In genomic region chr3:46325645-46326300, GRCh38 we compare ENCODE assay signal across 25 cellular contexts. TPM values are rescaled to one million over a fixed set of nuclear protein-coding genes. Genes with fewer than 3 reads are reported as not detected.
DNase-seq lines count a peak whose midpoint lies in the region; ATAC-seq and TF ChIP-seq lines count a peak whose summit lies in the region.
"Had no signal": no experiment of that assay in that cellular context is flagged by ENCODE, and none has a peak within 500 bp of the region (broad histone marks: within the 10 kb centered on the region; RNA-seq: fewer than 3 reads in every experiment).

No MANE protein-coding gene starts in this region.

- peak; percentile 48 for DNase-seq in activated CD4-positive, alpha-beta T cell treated with anti-CD3 and anti-CD28 coated beads, Interleukin-2, amount 10 ng/mL, durations not matched to agents 24 days and 14 days
- no peak for DNase-seq in activated CD4-positive, alpha-beta T cell treated with anti-CD3 and anti-CD28 coated beads, Interleukin-2, amount 50 U/mL, for 4 hours
- DNase-seq in RPMI8226, result peak; percentile 20
- DNase-seq in immature natural killer cell, result peak in 2 of 3 donors; percentile 14 to 32
- no peak for DNase-seq in stimulated activated naive B cell treated with anti-CD40 and anti-IgM and Interleukin-4, amounts not matched to agents 10 μg/mL and 1 μg/mL and 100 μg/mL, for 72 hours
- no peak for DNase-seq in vagina (ENCODE audit: extremely low spot score in 2 of 2)
- no peak for DNase-seq in stimulated activated CD4-positive, alpha-beta T cell treated with anti-CD3 and anti-CD28 coated beads, Interleukin-2, amount 100 ng/mL, for 48 hours
- DNase-seq in NOMO-1 treated with dmso at 0.1 percent for 144 hours (lab: John Stamatoyannopoulos, UW; ENCODE audit: unreplicated experiment), result no peak
- DNase-seq: ACHN; Caco-2; CD4-positive, alpha-beta T cell; DMS 273 treated with DMSO at 0.1 percent for 48 hours; DMS79 treated with DMSO at 0.1 percent for 48 hours; IMR-90; MV-4-11; NCI-H1105 treated with DMSO at 0.1 percent for 48 hours; NCI-H2029 treated with DMSO at 0.1 percent for 48 hours; NCI-H2171; NCI-H526; PC-3 had no signal

- no peak overlapping the region for H3K27ac ChIP-seq in vagina
- H3K27ac ChIP-seq: 22Rv1, BLaER1, KMS-11 had no signal

- H3K27me3 ChIP-seq in vagina, result no peaks in the 10 kb centered on the region
- H3K27me3 ChIP-seq: BLaER1 had no signal

- H3K4me3 Mint-ChIP-seq in activated CD4-positive, alpha-beta T cell treated with anti-CD3 and anti-CD28 coated beads, Interleukin-2, amount 10 ng/mL, durations not matched to agents 24 days and 14 days, result no peak overlapping the region
- H3K4me3 Mint-ChIP-seq in immature natural killer cell, result peak overlapping the region in 3 of 5 donors; percentile 44 to 70 (median 52)
- H3K4me3 Mint-ChIP-seq in stimulated activated naive B cell treated with anti-CD40 and anti-IgM and Interleukin-4, amounts not matched to agents 10 μg/mL and 1 μg/mL and 100 μg/mL, for 72 hours, result no peak overlapping the region
- H3K4me3 Mint-ChIP-seq: CD4-positive, alpha-beta T cell had no signal

- H3K9me3 ChIP-seq in vagina, result no peaks in the 10 kb centered on the region
- H3K9me3 ChIP-seq: Caco-2 had no signal

- TF ChIP-seq CTCF in vagina (IDR thresholded peaks at IDR 0.05), result no peak

- no peak for ATAC-seq in stimulated activated naive B cell treated with anti-CD40 and anti-IgM and Interleukin-4, amounts not matched to agents 10 μg/mL and 1 μg/mL and 100 μg/mL, for 72 hours (replicated peaks)
- ATAC-seq: PC-3, SK-N-SH treated with all-trans-retinoic acid at 6 μM for 48 hours had no signal

- H3K4me1 ChIP-seq in vagina, result no peaks in the 10 kb centered on the region
- H3K4me1 ChIP-seq: Caco-2 had no signal

- H3K4me3 ChIP-seq in vagina, result no peak overlapping the region
- H3K4me3 ChIP-seq: BLaER1 had no signal

- no peak overlapping the region for H3K27ac Mint-ChIP-seq in activated CD4-positive, alpha-beta T cell treated with anti-CD3 and anti-CD28 coated beads, Interleukin-2, amount 10 ng/mL, durations not matched to agents 24 days and 14 days
- peak overlapping the region in 5 of 6 donors; percentile 38 to 73 (median 67) for H3K27ac Mint-ChIP-seq in immature natural killer cell
- H3K27ac Mint-ChIP-seq in stimulated activated naive B cell treated with anti-CD40 and anti-IgM and Interleukin-4, amounts not matched to agents 10 μg/mL and 1 μg/mL and 100 μg/mL, for 72 hours, result peak overlapping the region; percentile 52
- H3K27ac Mint-ChIP-seq: CD4-positive, alpha-beta T cell had no signal

- H3K4me1 Mint-ChIP-seq in activated CD4-positive, alpha-beta T cell treated with anti-CD3 and anti-CD28 coated beads, Interleukin-2, amount 10 ng/mL, durations not matched to agents 24 days and 14 days, result no peaks in the 10 kb centered on the region
- H3K4me1 Mint-ChIP-seq in immature natural killer cell, result peaks cover 0 to 2% of the 10 kb centered on the region in 2 donors
- H3K4me1 Mint-ChIP-seq in stimulated activated naive B cell treated with anti-CD40 and anti-IgM and Interleukin-4, amounts not matched to agents 10 μg/mL and 1 μg/mL and 100 μg/mL, for 72 hours, result peaks cover 20 to 27% of the 10 kb centered on the region in 2 donors

- peaks cover 4% of the 10 kb centered on the region for H3K36me3 Mint-ChIP-seq in activated CD4-positive, alpha-beta T cell treated with anti-CD3 and anti-CD28 coated beads, Interleukin-2, amount 10 ng/mL, durations not matched to agents 24 days and 14 days (ENCODE audit: low read depth)
- no peaks in the 10 kb centered on the region for H3K36me3 Mint-ChIP-seq in immature natural killer cell
- H3K36me3 Mint-ChIP-seq in stimulated activated naive B cell treated with anti-CD40 and anti-IgM and Interleukin-4, amounts not matched to agents 10 μg/mL and 1 μg/mL and 100 μg/mL, for 72 hours, result no peaks in the 10 kb centered on the region

- intact Hi-C loops in activated CD4-positive, alpha-beta T cell treated with anti-CD3 and anti-CD28 coated beads, Interleukin-2, amount 10 ng/mL, durations not matched to agents 24 days and 14 days (cut with micrococcal nuclease), result no loop called here
- intact Hi-C loops in vagina (cut with DNase I), result no loop called here

- peaks cover 25% of the 10 kb centered on the region for H3K27me3 Mint-ChIP-seq in activated CD4-positive, alpha-beta T cell treated with anti-CD3 and anti-CD28 coated beads, Interleukin-2, amount 10 ng/mL, durations not matched to agents 24 days and 14 days
- H3K27me3 Mint-ChIP-seq in immature natural killer cell (ENCODE audit: low read depth in 3 of 3), result no peaks in the 10 kb centered on the region
- no peaks in the 10 kb centered on the region for H3K27me3 Mint-ChIP-seq in stimulated activated naive B cell treated with anti-CD40 and anti-IgM and Interleukin-4, amounts not matched to agents 10 μg/mL and 1 μg/mL and 100 μg/mL, for 72 hours
- H3K27me3 Mint-ChIP-seq: CD4-positive, alpha-beta T cell had no signal

- peaks cover 8% of the 10 kb centered on the region for H3K9me3 Mint-ChIP-seq in activated CD4-positive, alpha-beta T cell treated with anti-CD3 and anti-CD28 coated beads, Interleukin-2, amount 10 ng/mL, durations not matched to agents 24 days and 14 days
- no peaks in the 10 kb centered on the region for H3K9me3 Mint-ChIP-seq in immature natural killer cell
- peaks cover 0 to 2% of the 10 kb centered on the region in 2 donors for H3K9me3 Mint-ChIP-seq in stimulated activated naive B cell treated with anti-CD40 and anti-IgM and Interleukin-4, amounts not matched to agents 10 μg/mL and 1 μg/mL and 100 μg/mL, for 72 hours

- no peak for TF ChIP-seq POLR2A in vagina (IDR thresholded peaks at IDR 0.05)

- no peaks in the 10 kb centered on the region for H3K36me3 ChIP-seq in vagina
- H3K36me3 ChIP-seq: BLaER1 had no signal

RNA-seq across cellular contexts. Expression of gene CCR2, which starts 28.1 kb away (rescaled TPM):
- 6.1 and 6.8 TPM in 2 replicates for total RNA-seq in activated CD4-positive, alpha-beta T cell treated with anti-CD3 and anti-CD28 coated beads, Interleukin-2, amount 10 ng/mL, durations not matched to agents 24 days and 14 days
- polyA plus RNA-seq in immature natural killer cell, result 10 to 100 TPM in 1 of 3 donors, 1 to 10 TPM in 2; 3.5 to 10.8 (median 6.7) TPM
- total RNA-seq in vagina, result 1.2 TPM
- total RNA-seq: Caco-2, H4, IMR-90, PC-3 had no signal
- polyA plus RNA-seq: IMR-90 had no signal

RNA-seq across cellular contexts. Expression of gene CCR5, which starts 45.0 kb away (rescaled TPM):
- total RNA-seq in activated CD4-positive, alpha-beta T cell treated with anti-CD3 and anti-CD28 coated beads, Interleukin-2, amount 10 ng/mL, durations not matched to agents 24 days and 14 days, result 1.7 and 2.3 TPM in 2 replicates
- polyA plus RNA-seq in immature natural killer cell, result 1 to 10 TPM in 2 of 3 donors, not detected in 1; 1.4 to 4.2 TPM
- total RNA-seq in vagina, result 3.9 TPM
- total RNA-seq: Caco-2, H4, IMR-90, PC-3 had no signal
- polyA plus RNA-seq: IMR-90 had no signal

Comparison
In these comparisons a context has a peak if more than half of its experiments do, and no peak if none do; other contexts are left out.
1. DNase-seq: peak in activated CD4-positive, alpha-beta T cell treated with anti-CD3 and anti-CD28 coated beads, Interleukin-2, amount 10 ng/mL, durations not matched to agents 24 days and 14 days (single experiment), RPMI8226 (single experiment) and immature natural killer cell (2 of 3); none in activated CD4-positive, alpha-beta T cell treated with anti-CD3 and anti-CD28 coated beads, Interleukin-2, amount 50 U/mL, for 4 hours (0 of 2), stimulated activated naive B cell treated with anti-CD40 and anti-IgM and Interleukin-4, amounts not matched to agents 10 μg/mL and 1 μg/mL and 100 μg/mL, for 72 hours (single experiment), vagina (0 of 2), stimulated activated CD4-positive, alpha-beta T cell treated with anti-CD3 and anti-CD28 coated beads, Interleukin-2, amount 100 ng/mL, for 48 hours (0 of 2) and NOMO-1 treated with dmso at 0.1 percent for 144 hours (single experiment).
2. H3K4me3 Mint-ChIP-seq: peak in immature natural killer cell (3 of 5); none in activated CD4-positive, alpha-beta T cell treated with anti-CD3 and anti-CD28 coated beads, Interleukin-2, amount 10 ng/mL, durations not matched to agents 24 days and 14 days (single experiment) and stimulated activated naive B cell treated with anti-CD40 and anti-IgM and Interleukin-4, amounts not matched to agents 10 μg/mL and 1 μg/mL and 100 μg/mL, for 72 hours (0 of 2).